In the genomic region with DNA sequence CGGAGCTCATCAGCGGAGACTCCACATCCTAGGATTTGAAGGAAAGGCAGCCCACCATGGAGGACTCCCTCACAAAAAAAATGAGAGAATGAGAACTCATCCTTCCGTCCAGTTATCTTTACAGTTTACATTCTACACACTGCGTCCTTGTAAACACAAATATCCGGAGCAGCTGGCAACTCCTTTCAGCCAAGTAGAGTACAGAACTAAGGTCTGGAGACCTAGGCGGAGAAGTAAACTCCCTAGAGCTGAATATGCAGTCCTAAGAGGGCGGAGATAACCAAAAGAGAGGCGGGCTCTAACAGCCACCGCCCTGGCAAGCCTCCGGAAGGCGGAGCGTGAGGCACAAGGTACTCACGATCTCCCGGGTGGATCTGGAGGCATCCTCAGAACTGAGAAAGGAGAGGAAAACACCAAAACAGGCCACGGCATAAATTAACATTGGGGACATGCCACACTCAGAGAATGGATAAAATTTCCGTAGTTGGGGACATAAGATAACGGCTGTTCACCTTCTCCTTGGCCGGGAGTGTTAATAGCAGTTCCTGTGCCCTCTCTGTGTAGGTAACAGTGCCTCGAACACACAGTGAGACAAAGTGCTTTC, we compare ENCODE assay signal across 8 cellular contexts. TPM values are rescaled to one million over a fixed set of nuclear protein-coding genes. Genes with fewer than 3 reads are reported as not detected.
DNase-seq lines count a peak whose midpoint lies in the region; ATAC-seq and TF ChIP-seq lines count a peak whose summit lies in the region.

No MANE protein-coding gene starts in this region.

- H3K27ac Mint-ChIP-seq in activated naive CD4-positive, alpha-beta T cell treated with anti-CD3 and anti-CD28 coated beads, Interleukin-2, amount 50 U/mL, for 72 hours, result peak overlapping the region; percentile 90 to 99

- TF ChIP-seq POLR2A in ovary (IDR thresholded peaks at IDR 0.05) (no peak), thyroid gland (IDR thresholded peaks at IDR 0.05) (peak in 1 of 2 donors; percentile 3)

- TF ChIP-seq CTCF in ovary (IDR thresholded peaks at IDR 0.05) (no peak), thyroid gland (IDR thresholded peaks at IDR 0.05) (no peak)

- no peaks in the 10 kb centered on the region for H3K36me3 ChIP-seq in ovary
- H3K36me3 ChIP-seq in thyroid gland, result no peaks in the 10 kb centered on the region

- H3K4me1 ChIP-seq in ovary (ENCODE audit: insufficient read depth), result no peaks in the 10 kb centered on the region
- H3K4me1 ChIP-seq in thyroid gland, result peaks cover 17 to 18% of the 10 kb centered on the region in 2 donors

- H3K27ac ChIP-seq in ovary (peak overlapping the region; percentile 70 to 86), thyroid gland (peak overlapping the region; percentile 80 to 98 (median 97))

- no peak for TF ChIP-seq EP300 in ovary (IDR thresholded peaks at IDR 0.05)

- H3K9me3 ChIP-seq in ovary (no peaks in the 10 kb centered on the region), thyroid gland (no peaks in the 10 kb centered on the region)

- H3K4me3 ChIP-seq in ovary (peak overlapping the region; percentile 60), thyroid gland (replicated peaks in 1 of 3) (peak overlapping the region in 2 of 3 donors; percentile 42 to 48)

- peak; percentile 32 for ATAC-seq in SK-N-SH treated with all-trans-retinoic acid at 6 μM for 48 hours
- peak; percentile 16 to 17 for ATAC-seq in activated naive CD4-positive, alpha-beta T cell treated with anti-CD3 and anti-CD28 coated beads, Interleukin-2, amount 50 U/mL, for 72 hours
- no peak for ATAC-seq in GM18909 (IDR thresholded peaks at IDR 0.05; ENCODE audit: poor library complexity, unreplicated experiment)

- DNase-seq in EH (ENCODE audit: low read depth) (peak; percentile 86), MV-4-11 (lab: John Stamatoyannopoulos, UW) (peak; percentile 82), head of caudate nucleus (peak; percentile 65 to 93 (median 84)), ovary (peak; percentile 84 to 91 (median 88)), thyroid gland (peak; percentile 91 to 92)
- peak; percentile 76 to 82 for DNase-seq in activated naive CD4-positive, alpha-beta T cell treated with anti-CD3 and anti-CD28 coated beads, Interleukin-2, amount 50 U/mL, for 72 hours (ENCODE audit: low spot score in 2 of 2)

- peaks cover 20 to 30% of the 10 kb centered on the region in 2 donors for H3K36me3 Mint-ChIP-seq in activated naive CD4-positive, alpha-beta T cell treated with anti-CD3 and anti-CD28 coated beads, Interleukin-2, amount 50 U/mL, for 72 hours

- intact Hi-C loops in head of caudate nucleus (cut with DNase I) (loop anchor here (10.0 kb wide), 2 partner anchors 122 to 192 kb away; a partner anchor contains a TSS), ovary (cut with DNase I) (loop anchor here in 2 of 4 donors (5.0 to 10.0 kb wide), 3 partner anchors 85 to 192 kb away; a partner anchor contains a TSS), thyroid gland (cut with DNase I) (loop anchor here (5.0 kb wide), 1 partner anchor 85 kb away; a partner anchor contains a TSS)

- WGBS in ovary, 3 donors, result 0 to 1% (median 0%) methylated on average over 19 of the region's 19 CpGs
- WGBS in thyroid gland, 2 donors, result 0 to 2% methylated on average over 19 of the region's 19 CpGs

- no peaks in the 10 kb centered on the region for H3K9me3 Mint-ChIP-seq in activated naive CD4-positive, alpha-beta T cell treated with anti-CD3 and anti-CD28 coated beads, Interleukin-2, amount 50 U/mL, for 72 hours

- H3K27me3 ChIP-seq in ovary (no peaks in the 10 kb centered on the region), thyroid gland (no peaks in the 10 kb centered on the region)

TF ChIP-seq in SK-N-SH treated with all-trans-retinoic acid at 6 μM for 48 hours, 23 proteins besides CTCF, POLR2A, EP300 and RAD21:
- TF ChIP-seq ZNF70 (CRISPR knock-in tag; IDR thresholded peaks at IDR 0.05) (no peak), ZNF565 (CRISPR knock-in tag; conservative IDR thresholded peaks at IDR 0.05; ENCODE audit: low read depth) (no peak), ZNF8 (CRISPR knock-in tag; IDR thresholded peaks at IDR 0.05) (no peak)
TF ChIP-seq in SK-N-SH treated with all-trans-retinoic acid at 6 μM for 48 hours: peak in this region for 0.

RNA-seq across cellular contexts. Expression of a gene that starts 1.0 kb away (rescaled TPM):
- 100 to 1,000 TPM; 104 to 123 TPM for total RNA-seq in activated naive CD4-positive, alpha-beta T cell treated with anti-CD3 and anti-CD28 coated beads, Interleukin-2, amount 50 U/mL, for 72 hours
- total RNA-seq in ovary (100 to 1,000 TPM in 4 of 7 donors, 10 to 100 TPM in 3; 40.1 to 115 (median 103) TPM), thyroid gland (100 to 1,000 TPM in 1 of 4 donors, 10 to 100 TPM in 3; 51.4 to 146 (median 84.2) TPM)
- polyA plus RNA-seq in ovary, result 10 to 100 TPM; 29.3 to 50.6 TPM
